16 cellular contexts compared by ENCODE assay signal in the genomic region with DNA sequence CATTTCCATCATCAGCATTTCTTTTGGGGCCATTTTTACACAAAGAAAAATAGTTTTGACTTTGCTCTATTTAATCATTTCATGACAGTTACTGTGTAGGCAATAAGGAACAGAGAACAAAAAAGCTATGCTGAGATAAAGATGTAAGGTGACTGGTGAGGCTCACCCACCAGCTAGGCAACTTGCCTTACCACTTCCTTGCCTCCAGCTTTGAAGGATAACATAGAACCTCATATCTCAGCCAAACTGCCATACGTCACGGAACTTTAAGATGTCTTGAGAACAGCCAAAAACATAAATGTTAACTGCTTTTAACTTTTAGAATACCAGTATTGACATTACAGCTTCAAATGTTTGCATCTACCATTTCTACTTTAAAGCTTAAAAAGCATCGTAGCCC. TPM values are rescaled to one million over a fixed set of nuclear protein-coding genes. Genes with fewer than 3 reads are reported as not detected.
DNase-seq lines count a peak whose midpoint lies in the region; ATAC-seq and TF ChIP-seq lines count a peak whose summit lies in the region.
"Had no signal": no experiment of that assay in that cellular context is flagged by ENCODE, and none has a peak within 500 bp of the region (broad histone marks: within the 10 kb centered on the region; RNA-seq: fewer than 3 reads in every experiment).

No MANE protein-coding gene starts in this region.

- peak; percentile 37 for DNase-seq in activated CD8-positive, alpha-beta memory T cell treated with anti-CD3 and anti-CD28 coated beads, Interleukin-2, amount 50 U/mL, for 1 hour (ENCODE audit: extremely low read depth)
- no peak for DNase-seq in activated CD8-positive, alpha-beta memory T cell treated with anti-CD3 and anti-CD28 coated beads, Interleukin-2, amount 50 U/mL, for 48 hours
- peak in 31 of 34 experiments; percentile 34 to 84 (median 58) for DNase-seq in T-cell
- peak; percentile 71 for DNase-seq in activated effector memory CD4-positive, alpha-beta T cell treated with anti-CD3 and anti-CD28 coated beads, Interleukin-2, amount 50 U/mL, for 16 hours
- no peak for DNase-seq in colonic mucosa
- DNase-seq in prostate gland (ENCODE audit: low spot score) = no peak
- DNase-seq in GM20000 (ENCODE audit: low spot score) = no peak
- DNase-seq: ACHN, foreskin keratinocyte, H9, mammary epithelial cell, MG63, tibial artery had no signal

- H3K4me1 ChIP-seq in parathyroid adenoma = peaks cover 60% of the 10 kb centered on the region
- H3K4me1 ChIP-seq in colonic mucosa = no peaks in the 10 kb centered on the region
- H3K4me1 ChIP-seq in prostate gland (replicated peaks) = no peaks in the 10 kb centered on the region
- H3K4me1 ChIP-seq: foreskin keratinocyte had no signal

- peaks cover 82 to 86% (median 83%) of the 10 kb centered on the region in 3 donors for H3K4me1 Mint-ChIP-seq in T-cell

- no peaks in the 10 kb centered on the region for H3K36me3 ChIP-seq in parathyroid adenoma (ENCODE audit: control insufficient read depth, insufficient read depth, low read length)
- no peaks in the 10 kb centered on the region for H3K36me3 ChIP-seq in colonic mucosa
- H3K36me3 ChIP-seq in prostate gland = no peaks in the 10 kb centered on the region
- H3K36me3 ChIP-seq: MG63, neural progenitor cell, tibial artery had no signal

- H3K4me3 Mint-ChIP-seq in T-cell = peak overlapping the region; percentile 46 to 55 (median 55)
- H3K4me3 Mint-ChIP-seq: brain, H9, neural progenitor cell had no signal

- intact Hi-C loops in colonic mucosa (cut with DNase I) = no loop called here
- intact Hi-C loops in prostate gland (cut with DNase I) = no loop called here

- H3K4me2 ChIP-seq in parathyroid adenoma (ENCODE audit: low read length) = no peak overlapping the region
- H3K4me2 ChIP-seq: neural progenitor cell had no signal

- H3K9me3 Mint-ChIP-seq in T-cell = no peaks in the 10 kb centered on the region
- H3K9me3 Mint-ChIP-seq: brain, H9, neural progenitor cell had no signal

- H3K27ac ChIP-seq in parathyroid adenoma (peak overlapping the region; percentile 98), colonic mucosa (no peak overlapping the region), prostate gland (no peak overlapping the region)
- H3K27ac ChIP-seq: foreskin keratinocyte, neural progenitor cell, tibial artery had no signal

- H3K4me3 ChIP-seq in parathyroid adenoma (ENCODE audit: low read depth, low read length) (no peak overlapping the region), colonic mucosa (no peak overlapping the region), prostate gland (no peak overlapping the region)
- H3K4me3 ChIP-seq: MG63, neural progenitor cell, tibial artery had no signal

- H3K9me3 ChIP-seq in parathyroid adenoma (ENCODE audit: control insufficient read depth, low read length) = no peaks in the 10 kb centered on the region
- no peaks in the 10 kb centered on the region for H3K9me3 ChIP-seq in colonic mucosa
- no peaks in the 10 kb centered on the region for H3K9me3 ChIP-seq in prostate gland
- H3K9me3 ChIP-seq: MG63, tibial artery had no signal

- no peak for TF ChIP-seq CTCF in parathyroid adenoma (IDR thresholded peaks at IDR 0.05)
- TF ChIP-seq CTCF in colonic mucosa (IDR thresholded peaks at IDR 0.05) = no peak
- TF ChIP-seq CTCF in prostate gland (IDR thresholded peaks at IDR 0.05) = no peak
- TF ChIP-seq CTCF in GM20000 (IDR thresholded peaks at IDR 0.05; ENCODE audit: extremely low read depth, missing control alignments) = no peak

- CTCF ChIA-PET in T-cell (lab: Charles Lee) = interaction anchor here (0.6 to 2.0 kb wide), 8 partner anchors 9 to 177 kb away, joined by 3 to 11 read pairs (median 4); partner anchors contain the start of gene ANKRD31 (in 1 of the 2)

- H3K79me2 ChIP-seq in parathyroid adenoma = no peaks in the 10 kb centered on the region

- H3K27me3 ChIP-seq in parathyroid adenoma (ENCODE audit: control insufficient read depth, insufficient read depth, low read length) (no peaks in the 10 kb centered on the region), colonic mucosa (no peaks in the 10 kb centered on the region), prostate gland (replicated peaks; ENCODE audit: insufficient read depth) (no peaks in the 10 kb centered on the region)
- H3K27me3 ChIP-seq: foreskin keratinocyte, MG63, tibial artery had no signal

- H3K9ac ChIP-seq in parathyroid adenoma (no peak overlapping the region), colonic mucosa (ENCODE audit: low read depth in 2 of 2, low read length in 2 of 2) (no peak overlapping the region)
- H3K9ac ChIP-seq: neural progenitor cell had no signal

- peak overlapping the region; percentile 94 to 96 for H3K27ac Mint-ChIP-seq in T-cell
- H3K27ac Mint-ChIP-seq: brain, H9, neural progenitor cell had no signal

- peaks cover 0 to 6% of the 10 kb centered on the region in 2 donors for H3K27me3 Mint-ChIP-seq in T-cell

- POLR2A ChIA-PET in T-cell (lab: Charles Lee) = interaction anchor here in 1 of 2 donors (0.5 to 1.4 kb wide), 4 partner anchors 10 to 177 kb away, joined by 3 to 6 read pairs (median 3); partner anchors contain the start of gene ANKRD31

- TF ChIP-seq POLR2A in prostate gland (IDR thresholded peaks at IDR 0.05) = no peak

- peak overlapping the region; percentile 63 for H2AFZ ChIP-seq in parathyroid adenoma
- H2AFZ ChIP-seq: neural progenitor cell had no signal

- no peaks in the 10 kb centered on the region for H3K36me3 Mint-ChIP-seq in T-cell
- H3K36me3 Mint-ChIP-seq: brain, neural progenitor cell had no signal

- peak; percentile 91 to 97 (median 96) for ATAC-seq in T-cell (replicated peaks in 1 of 4)
- ATAC-seq: foreskin keratinocyte had no signal

- WGBS in prostate gland = 74% methylated on average over 3 of the region's 3 CpGs

RNA-seq across cellular contexts. Expression of gene GCNT4, which starts 7.5 kb away (rescaled TPM):
- 10 to 100 TPM in 4 of 5 donors, 1 to 10 TPM in 1; 7.1 to 17.5 (median 11.5) TPM for total RNA-seq in T-cell
- 1 to 10 TPM in 1 of 2 donors, under 1 TPM in 1; 0.25 to 2.7 TPM for total RNA-seq in colonic mucosa
- total RNA-seq in prostate gland = 1 to 10 TPM; 1.3 to 1.4 TPM

Comparison
In these comparisons a context has a peak if more than half of its experiments do, and no peak if none do; other contexts are left out.
1. DNase-seq: peak in activated CD8-positive, alpha-beta memory T cell treated with anti-CD3 and anti-CD28 coated beads, Interleukin-2, amount 50 U/mL, for 1 hour (single experiment), T-cell (31 of 34) and activated effector memory CD4-positive, alpha-beta T cell treated with anti-CD3 and anti-CD28 coated beads, Interleukin-2, amount 50 U/mL, for 16 hours (single experiment); none in activated CD8-positive, alpha-beta memory T cell treated with anti-CD3 and anti-CD28 coated beads, Interleukin-2, amount 50 U/mL, for 48 hours (single experiment), colonic mucosa (single experiment), prostate gland (single experiment) and GM20000 (single experiment).